In genomic region chrX:54043084-54043483, GRCh38 we compare ENCODE assay signal across 8 cellular contexts.
DNase-seq lines count a peak whose midpoint lies in the region; ATAC-seq and TF ChIP-seq lines count a peak whose summit lies in the region.

No MANE protein-coding gene starts in this region.

- peak overlapping the region; percentile 85 for H3K4me2 ChIP-seq in DND-41 (ENCODE audit: insufficient read depth, low read length)
- H3K4me2 ChIP-seq in parathyroid adenoma (ENCODE audit: low read length), result peak overlapping the region; percentile 75

- H3K79me2 ChIP-seq in DND-41 (ENCODE audit: insufficient read depth, low read length), result peaks cover 18% of the 10 kb centered on the region
- H3K79me2 ChIP-seq in parathyroid adenoma, result no peaks in the 10 kb centered on the region

- no peaks in the 10 kb centered on the region for H4K20me1 ChIP-seq in DND-41 (ENCODE audit: insufficient read depth, low read length)

- H3K27ac ChIP-seq in DND-41 (ENCODE audit: low read length) (peak overlapping the region; percentile 90), epithelial cell of prostate (peak overlapping the region; percentile 89), parathyroid adenoma (peak overlapping the region; percentile 96)

- H2AFZ ChIP-seq in DND-41 (ENCODE audit: low read depth, low read length) (peak overlapping the region; percentile 82), parathyroid adenoma (peak overlapping the region; percentile 91)

- DNase-seq in DND-41, result no peak
- peak; percentile 26 for DNase-seq in OCI-M1 (lab: John Stamatoyannopoulos, UW)
- no peak for DNase-seq in epithelial cell of prostate (ENCODE audit: low read depth, low spot score)
- DNase-seq in NCI-H2029 treated with DMSO at 0.1 percent for 48 hours (lab: John Stamatoyannopoulos, UW), result no peak
- DNase-seq in ecto neural progenitor cell (ENCODE audit: low spot score), result no peak

- peaks cover 26% of the 10 kb centered on the region for H3K36me3 ChIP-seq in DND-41 (ENCODE audit: insufficient read depth, low read length)
- H3K36me3 ChIP-seq in parathyroid adenoma (ENCODE audit: control insufficient read depth, insufficient read depth, low read length), result no peaks in the 10 kb centered on the region

- H3K9ac ChIP-seq in DND-41 (ENCODE audit: low read depth, low read length) (peak overlapping the region; percentile 96), parathyroid adenoma (no peak overlapping the region)

- peak overlapping the region; percentile 76 to 92; a peak in 3 of 4 replicates for H3K4me3 ChIP-seq in DND-41 (ENCODE audit: low read depth in 1 of 2, low read length in 2 of 2)
- peak overlapping the region; percentile 80 for H3K4me3 ChIP-seq in parathyroid adenoma (ENCODE audit: low read depth, low read length)

- ATAC-seq in DND-41 (ENCODE audit: insufficient read depth, low read depth) (no peak), GM21381 (IDR thresholded peaks at IDR 0.05; ENCODE audit: unreplicated experiment) (no peak), HG03095 (IDR thresholded peaks at IDR 0.05; ENCODE audit: unreplicated experiment) (no peak)

- H3K27me3 ChIP-seq in DND-41 (ENCODE audit: insufficient read depth, low read length, poor library complexity) (no peaks in the 10 kb centered on the region), parathyroid adenoma (ENCODE audit: control insufficient read depth, insufficient read depth, low read length) (no peaks in the 10 kb centered on the region)

- no peaks in the 10 kb centered on the region for H3K9me3 ChIP-seq in DND-41 (ENCODE audit: insufficient read depth, low read length, severe bottlenecking)
- H3K9me3 ChIP-seq in parathyroid adenoma (ENCODE audit: control insufficient read depth, low read length), result no peaks in the 10 kb centered on the region

- TF ChIP-seq CTCF in DND-41 (IDR thresholded peaks at IDR 0.05; ENCODE audit: borderline replicate concordance, extremely low read depth, low read length, poor library complexity, severe bottlenecking) (no peak), parathyroid adenoma (IDR thresholded peaks at IDR 0.05) (no peak)

- H3K4me1 ChIP-seq in DND-41 (ENCODE audit: insufficient read depth, low read length), result peaks cover 29% of the 10 kb centered on the region
- no peaks in the 10 kb centered on the region for H3K4me1 ChIP-seq in parathyroid adenoma
